In genomic region chr2:109128466-109129355, GRCh38 we compare ENCODE assay signal across 1 cellular context.
TF ChIP-seq lines count a peak whose summit lies in the region.

Gene SH3RF3 (plus strand): TSS chr2:109129205.

TF ChIP-seq in GM12878, 131 proteins besides CTCF, POLR2A, EP300 and RAD21 (continued from another document):
- peak; percentile 58 for TF ChIP-seq HDAC6 (IDR thresholded peaks at IDR 0.05; ENCODE audit: unreplicated experiment)
- peak; percentile 66; the same call in 1 of the 2 replicates for TF ChIP-seq NKRF (conservative IDR thresholded peaks at IDR 0.05)
- TF ChIP-seq TCF12 (IDR thresholded peaks at IDR 0.05; ENCODE audit: low read depth, low read length), result peak; percentile 67; the same call in 1 of the 2 replicates
- TF ChIP-seq RB1 (IDR thresholded peaks at IDR 0.05; ENCODE audit: borderline replicate concordance), result peak; percentile 19; the same call in 1 of the 2 replicates
- no peak for TF ChIP-seq MTA3 (IDR thresholded peaks at IDR 0.05; ENCODE audit: borderline replicate concordance, low read length)
- no peak for TF ChIP-seq IRF5 (IDR thresholded peaks at IDR 0.05; ENCODE audit: borderline replicate concordance)
- peak; percentile 44; the same call in 1 of the 2 replicates for TF ChIP-seq IKZF1 (conservative IDR thresholded peaks at IDR 0.05)
- TF ChIP-seq BHLHE40 (IDR thresholded peaks at IDR 0.05; ENCODE audit: borderline replicate concordance in 1 of 2, low read depth in 2 of 2, low read length in 1 of 2), result peak; percentile 84 to 96
- TF ChIP-seq NR2F1 (conservative IDR thresholded peaks at IDR 0.05), result peak; percentile 77
- TF ChIP-seq MAX (IDR thresholded peaks at IDR 0.05; ENCODE audit: low read depth, low read length), result peak; percentile 38; the same call in 1 of the 2 replicates
- peak; percentile 44; the same call in 1 of the 2 replicates for TF ChIP-seq LARP7 (IDR thresholded peaks at IDR 0.05)
